ENCODE assay signal across 8 cellular contexts in genomic region chr15:33700695-33701303, GRCh38.
A peak's percentile ranks its signal among the peaks of the same experiment; 100 is the strongest.
DNase-seq lines count a peak whose midpoint lies in the region; ATAC-seq and TF ChIP-seq lines count a peak whose summit lies in the region.

No MANE protein-coding gene starts in this region.

- H3K4me3 Mint-ChIP-seq in HFFc6 (peak overlapping the region; percentile 33; the same call in 1 of the 2 replicates), chondrocyte (ENCODE audit: unreplicated experiment) (no peak overlapping the region)

- no peak overlapping the region for H3K4me3 ChIP-seq in left lung

- peak; percentile 88 for TF ChIP-seq CTCF in HFFc6 (IDR thresholded peaks at IDR 0.05)
- TF ChIP-seq CTCF in chondrocyte (IDR thresholded peaks at IDR 0.05), result peak; percentile 93
- TF ChIP-seq CTCF in left lung (IDR thresholded peaks at IDR 0.05), result peak; percentile 85 to 89

- no peak overlapping the region for H3K27ac Mint-ChIP-seq in HFFc6
- no peak overlapping the region for H3K27ac Mint-ChIP-seq in chondrocyte (ENCODE audit: unreplicated experiment)

- intact Hi-C loops in left lung (cut with DNase I), result no loop called here

- ATAC-seq in left lung, result peak; percentile 99
- no peak for ATAC-seq in HG03039 (IDR thresholded peaks at IDR 0.05; ENCODE audit: unreplicated experiment)

- DNase-seq in ELF-1 (ENCODE audit: low read depth, low spot score) (peak; percentile 89), HFFc6 (peak; percentile 69), NCI-H226 (peak; percentile 14), chondrocyte (ENCODE audit: low spot score) (no peak), left lung (peak in 1 of 2 donors; percentile 38)
- peak; percentile 48 to 60 for DNase-seq in activated CD4-positive, alpha-beta T cell treated with anti-CD3 and anti-CD28 coated beads for 24 hours (ENCODE audit: low read depth in 2 of 2)
- DNase-seq in stimulated activated CD4-positive, alpha-beta T cell treated with anti-CD3 and anti-CD28 coated beads, Interleukin-4, amount 100 ng/mL, for 24 hours, result peak; percentile 65

- peaks cover 15% of the 10 kb centered on the region for H3K4me1 Mint-ChIP-seq in HFFc6 (ENCODE audit: low read depth)
- peaks cover 5% of the 10 kb centered on the region for H3K4me1 Mint-ChIP-seq in chondrocyte (ENCODE audit: low read depth)

- H3K27ac ChIP-seq in left lung, result no peak overlapping the region

- H3K9me3 Mint-ChIP-seq in HFFc6 (no peaks in the 10 kb centered on the region), chondrocyte (ENCODE audit: low read depth) (no peaks in the 10 kb centered on the region)

- H3K36me3 Mint-ChIP-seq in HFFc6 (ENCODE audit: low read depth), result no peaks in the 10 kb centered on the region
- no peaks in the 10 kb centered on the region for H3K36me3 Mint-ChIP-seq in chondrocyte (ENCODE audit: low read depth)

- H3K36me3 ChIP-seq in left lung, result no peaks in the 10 kb centered on the region

- peaks cover 0 to 5% of the 10 kb centered on the region in 2 donors for H3K27me3 ChIP-seq in left lung

- no peaks in the 10 kb centered on the region for H3K9me3 ChIP-seq in left lung

- H3K27me3 Mint-ChIP-seq in HFFc6 (ENCODE audit: insufficient read depth), result peaks cover 22% of the 10 kb centered on the region
- H3K27me3 Mint-ChIP-seq in chondrocyte (ENCODE audit: low read depth), result peaks cover 23% of the 10 kb centered on the region

- no peaks in the 10 kb centered on the region for H3K4me1 ChIP-seq in left lung
